In the genomic region with DNA sequence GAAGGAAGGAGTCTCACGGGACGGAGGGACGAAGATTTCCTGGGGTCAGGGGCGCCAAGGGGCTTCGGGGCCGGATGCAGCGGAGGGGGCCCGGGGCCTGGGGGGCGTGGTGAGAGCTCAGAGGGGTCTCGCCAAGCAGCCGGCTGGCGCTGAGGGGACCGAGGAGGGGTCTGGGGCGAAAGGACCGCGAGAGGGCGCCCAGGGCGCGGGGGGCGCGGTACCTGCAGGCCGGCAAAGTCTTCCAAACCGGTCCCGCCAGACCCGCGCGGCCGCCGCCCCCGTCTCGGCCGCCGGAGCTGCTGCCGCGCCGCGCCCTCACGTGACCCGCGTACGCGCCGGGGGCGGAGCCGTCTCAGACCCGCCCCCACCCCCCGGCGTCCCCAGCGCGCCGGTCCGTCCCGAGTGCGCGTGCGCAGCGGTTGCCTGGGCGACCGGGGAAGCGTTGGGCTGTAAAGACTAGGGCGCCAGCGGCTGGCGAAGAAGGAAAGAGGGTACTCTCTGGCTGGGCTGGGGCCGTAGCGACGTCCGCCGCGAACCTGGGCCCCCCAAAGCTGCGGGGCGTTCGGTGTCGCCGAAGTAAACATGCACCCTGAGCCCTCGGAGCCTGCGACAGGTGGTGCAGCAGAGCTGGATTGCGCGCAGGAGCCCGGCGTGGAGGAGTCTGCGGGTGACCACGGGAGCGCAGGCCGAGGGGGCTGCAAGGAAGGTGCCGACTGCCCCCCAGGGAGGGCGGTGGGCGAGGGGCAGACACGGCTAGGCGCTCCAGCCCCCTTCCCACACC, we compare ENCODE assay signal across 8 cellular contexts. TPM values are rescaled to one million over a fixed set of nuclear protein-coding genes. Genes with fewer than 3 reads are reported as not detected.
DNase-seq lines count a peak whose midpoint lies in the region; ATAC-seq and TF ChIP-seq lines count a peak whose summit lies in the region.

A gene (plus strand): TSS at position 450 of the 781 bp plus-strand sequence. CDS start 133 bp downstream, at position 583.
A gene (minus strand): TSS at position 319 of the 781 bp plus-strand sequence. CDS start 13,856 bp downstream, outside the sequence.

- ATAC-seq in GM18861 (IDR thresholded peaks at IDR 0.05; ENCODE audit: unreplicated experiment) (peak; percentile 70), HG03066 (IDR thresholded peaks at IDR 0.05; ENCODE audit: low read depth, unreplicated experiment) (peak; percentile 93)
- ATAC-seq in activated CD4-positive, CD25-positive, alpha-beta regulatory T cell treated with anti-CD3 and anti-CD28 coated beads, Interleukin-2, amount 50 U/mL, for 24 hours = peak; percentile 78

- TF ChIP-seq CTCF in AG04450 (IDR thresholded peaks at IDR 0.05; ENCODE audit: low read depth, low read length) = no peak

- no peaks in the 10 kb centered on the region; the same call in 1 of the 2 replicates for H3K9me3 ChIP-seq in AG04450 (ENCODE audit: control insufficient read depth, insufficient read depth, low read length)

- peaks cover 7% of the 10 kb centered on the region for H3K27me3 ChIP-seq in AG04450 (ENCODE audit: control insufficient read depth, insufficient read depth, low read length)

- H3K27ac ChIP-seq in AG04450 (ENCODE audit: low read depth, low read length) = no peak within 1 kb of the TSS

- H3K4me3 ChIP-seq in AG04450 (ENCODE audit: low read depth, low read length) = peak within 1 kb of the TSS; percentile 80

- POLR2A ChIA-PET in AG04450 (lab: Yijun Ruan, JAX) = interaction anchor here (1.2 kb wide), 1 partner anchor 28 kb away, joined by 6 read pairs; a partner anchor contains a TSS

- CTCF ChIA-PET in AG04450 (lab: Charles Lee) = interaction anchor here (0.6 kb wide), 1 partner anchor 18 kb away, joined by 3 read pairs; no protein-coding TSS in a partner anchor

- DNase-seq in AG04450 (ENCODE audit: low read depth, low spot score) = peak; percentile 45
- DNase-seq in NCI-H2227 (lab: John Stamatoyannopoulos, UW; ENCODE audit: unreplicated experiment) = peak; percentile 91
- DNase-seq in cerebellar cortex (ENCODE audit: low spot score) = peak; percentile 84
- DNase-seq in kidney tubule cell (ENCODE audit: low spot score) = peak; percentile 86
- DNase-seq in stimulated activated CD4-positive, alpha-beta T cell treated with anti-CD3 and anti-CD28 coated beads, Interleukin-15, amount 100 ng/mL, for 24 hours = peak; percentile 93

RNA-seq across cellular contexts. Expression of the first gene that starts in this region (rescaled TPM):
- not detected in 2 replicates for polyA plus RNA-seq in AG04450 (2011; rRNA removed)
- polyA minus RNA-seq in AG04450 (2011; rRNA and poly(A)+ RNA removed) = not detected in 2 replicates

RNA-seq across cellular contexts. Expression of the second gene that starts in this region (rescaled TPM):
- polyA plus RNA-seq in AG04450 (2011; rRNA removed) = 23.7 and 29.5 TPM in 2 replicates
- polyA minus RNA-seq in AG04450 (2011; rRNA and poly(A)+ RNA removed) = 14.5 and 18.7 TPM in 2 replicates
